ENCODE assay signal across 10 cellular contexts in genomic region chr1:12142891-12143630, GRCh38. TPM values are rescaled to one million over a fixed set of nuclear protein-coding genes. Genes with fewer than 3 reads are reported as not detected.
DNase-seq lines count a peak whose midpoint lies in the region; ATAC-seq and TF ChIP-seq lines count a peak whose summit lies in the region.
"Had no signal": no experiment of that assay in that cellular context is flagged by ENCODE, and none has a peak within 500 bp of the region (broad histone marks: within the 10 kb centered on the region; RNA-seq: fewer than 3 reads in every experiment).

No MANE protein-coding gene starts in this region.

- H3K27ac Mint-ChIP-seq in CD4-positive, alpha-beta memory T cell: peak overlapping the region; percentile 82 to 96 (median 92)
- H3K27ac Mint-ChIP-seq in effector memory CD8-positive, alpha-beta T cell: peak overlapping the region; percentile 64 to 83

- H3K79me2 ChIP-seq in OCI-LY7 (ENCODE audit: insufficient read depth, low read depth, low read length): no peaks in the 10 kb centered on the region

- no peak for TF ChIP-seq POLR2A in lower leg skin (IDR thresholded peaks at IDR 0.05)

- H3K36me3 ChIP-seq in CD4-positive, alpha-beta memory T cell (ENCODE audit: insufficient read depth, low read length): no peaks in the 10 kb centered on the region
- no peaks in the 10 kb centered on the region for H3K36me3 ChIP-seq in OCI-LY7 (ENCODE audit: insufficient read depth, low read length)

- H3K4me2 ChIP-seq in OCI-LY7 (ENCODE audit: low read length): no peak overlapping the region

- no peaks in the 10 kb centered on the region for H4K20me1 ChIP-seq in OCI-LY7 (ENCODE audit: insufficient read depth, low read length)

- no peaks in the 10 kb centered on the region for H3K9me3 Mint-ChIP-seq in CD4-positive, alpha-beta memory T cell
- H3K9me3 Mint-ChIP-seq in effector memory CD8-positive, alpha-beta T cell: no peaks in the 10 kb centered on the region

- CTCF ChIA-PET in CD4-positive, alpha-beta memory T cell (lab: Charles Lee; ENCODE audit: partially characterized antibody): interaction anchor here (1.2 to 1.3 kb wide), 2 partner anchors 18 to 56 kb away, joined by 3 read pairs; no protein-coding TSS in a partner anchor
- CTCF ChIA-PET in OCI-LY7 (lab: Charles Lee; ENCODE audit: unreplicated experiment): no interaction called here

- no peak for ATAC-seq in effector memory CD8-positive, alpha-beta T cell (replicated peaks)
- ATAC-seq in omental fat pad (ENCODE audit: low FRiP score) (peak; percentile 18), HG02981 (IDR thresholded peaks at IDR 0.05; ENCODE audit: unreplicated experiment) (no peak)
- ATAC-seq: HCT116 had no signal

- H3K4me1 ChIP-seq in CD4-positive, alpha-beta memory T cell (ENCODE audit: insufficient read depth, low read length): peaks cover 56% of the 10 kb centered on the region
- peaks cover 13% of the 10 kb centered on the region for H3K4me1 ChIP-seq in OCI-LY7 (ENCODE audit: insufficient read depth, low read length, poor library complexity, severe bottlenecking)

- peaks cover 27 to 59% (median 37%) of the 10 kb centered on the region in 4 donors for H3K4me1 Mint-ChIP-seq in CD4-positive, alpha-beta memory T cell
- peaks cover 19 to 34% of the 10 kb centered on the region in 2 donors for H3K4me1 Mint-ChIP-seq in effector memory CD8-positive, alpha-beta T cell (ENCODE audit: low read depth in 2 of 2)

- H2AFZ ChIP-seq in OCI-LY7 (ENCODE audit: low read length): peak overlapping the region; percentile 20; the same call in 1 of the 2 replicates

- TF ChIP-seq CTCF in OCI-LY7 (conservative IDR thresholded peaks at IDR 0.05; ENCODE audit: low read length) (no peak), omental fat pad (IDR thresholded peaks at IDR 0.05) (no peak), lower leg skin (IDR thresholded peaks at IDR 0.05) (no peak)

- no peak overlapping the region for H3K4me3 ChIP-seq in CD4-positive, alpha-beta memory T cell (ENCODE audit: low read length in 2 of 2)
- H3K4me3 ChIP-seq in OCI-LY7 (ENCODE audit: low read depth, low read length, poor library complexity, severe bottlenecking) (no peak overlapping the region), lower leg skin (ENCODE audit: low read depth, poor library complexity, severe bottlenecking) (no peak overlapping the region)
- H3K4me3 ChIP-seq: body of pancreas had no signal

- H3K4me3 Mint-ChIP-seq in CD4-positive, alpha-beta memory T cell: peak overlapping the region in 6 of 8 donors; percentile 55 to 79 (median 70)
- peak overlapping the region in 1 of 2 donors; percentile 58 for H3K4me3 Mint-ChIP-seq in effector memory CD8-positive, alpha-beta T cell

- no peaks in the 10 kb centered on the region for H3K9me2 ChIP-seq in OCI-LY7 (ENCODE audit: insufficient read depth, low read length)

- no peak for DNase-seq in CD4-positive, alpha-beta memory T cell
- DNase-seq in OCI-LY7 (ENCODE audit: low spot score) (no peak), omental fat pad (ENCODE audit: low spot score) (no peak), ACHN (no peak), NCI-H2171 (lab: John Stamatoyannopoulos, UW) (no peak), lower leg skin (ENCODE audit: low spot score in 2 of 2) (no peak)
- DNase-seq in effector memory CD8-positive, alpha-beta T cell: no peak

- no TSS peak for BruUV-seq in OCI-LY7 (replicated peaks; lab: Mats Ljungman, UMichigan)

- in situ Hi-C loops in ACHN (cut with HindIII; ENCODE audit: low pct_ligation_motif_present, low pct_unique_long_range_greater_than_20kb, low sequenced_read_pairs): no loop called here

- intact Hi-C loops in CD4-positive, alpha-beta memory T cell (cut with micrococcal nuclease): no loop called here
- intact Hi-C loops in OCI-LY7 (cut with micrococcal nuclease; ENCODE audit: unreplicated experiment) (no loop called here), lower leg skin (cut with DNase I; ENCODE audit: low total_unique reads) (no loop called here)

- WGBS in lower leg skin, 2 donors: 83 to 86% methylated on average over 16 to 21 of the region's 21 CpGs

- no peaks in the 10 kb centered on the region for H3K9me3 ChIP-seq in CD4-positive, alpha-beta memory T cell (ENCODE audit: control insufficient read depth in 1 of 2, low read length in 2 of 2)
- H3K9me3 ChIP-seq in OCI-LY7 (ENCODE audit: low read length): no peaks in the 10 kb centered on the region
- H3K9me3 ChIP-seq: body of pancreas had no signal

- H3K27ac ChIP-seq in CD4-positive, alpha-beta memory T cell (ENCODE audit: low read depth, low read length): peak overlapping the region; percentile 31
- no peak overlapping the region for H3K27ac ChIP-seq in OCI-LY7 (ENCODE audit: low read depth, low read length, poor library complexity, severe bottlenecking)

- no peaks in the 10 kb centered on the region for H3K27me3 ChIP-seq in CD4-positive, alpha-beta memory T cell (ENCODE audit: insufficient read depth, low read length)
- H3K27me3 ChIP-seq: body of pancreas had no signal

- POLR2A ChIA-PET in CD4-positive, alpha-beta memory T cell (lab: Charles Lee; ENCODE audit: partially characterized antibody): interaction anchor here (39.9 to 50.6 kb wide), 2 partner anchors 4 to 23 kb away, joined by 1713 read pairs; partner anchors contain the start of gene TNFRSF1B
- POLR2A ChIA-PET in OCI-LY7 (lab: Charles Lee): interaction anchor here (1.4 kb wide), 1 partner anchor 16 kb away, joined by 8 read pairs; no protein-coding TSS in a partner anchor

- no peaks in the 10 kb centered on the region for H3K27me3 Mint-ChIP-seq in CD4-positive, alpha-beta memory T cell
- no peaks in the 10 kb centered on the region for H3K27me3 Mint-ChIP-seq in effector memory CD8-positive, alpha-beta T cell

- H3K36me3 Mint-ChIP-seq in CD4-positive, alpha-beta memory T cell: no peaks in the 10 kb centered on the region
- H3K36me3 Mint-ChIP-seq in effector memory CD8-positive, alpha-beta T cell (ENCODE audit: insufficient read depth): no peaks in the 10 kb centered on the region

RNA-seq across cellular contexts. Expression of gene TNFRSF1B, which starts 23.7 kb away (rescaled TPM):
- total RNA-seq in CD4-positive, alpha-beta memory T cell: 100 to 1,000 TPM; 111 TPM
- polyA plus RNA-seq in CD4-positive, alpha-beta memory T cell: 100 to 1,000 TPM; 150 to 201 TPM
- not detected in 2 replicates for total RNA-seq in OCI-LY7 (2014; rRNA removed; shearing (Covaris generic))
- total RNA-seq in OCI-LY7 (2022) (not detected in 2 replicates), omental fat pad (100 to 1,000 TPM in 2 of 4 donors, 10 to 100 TPM in 2; 34.0 to 122 (median 84.5) TPM), lower leg skin (10 to 100 TPM in 3 of 4 donors, 1 to 10 TPM in 1; 8.5 to 33.1 (median 16.3) TPM)

Comparison
In these comparisons a context has a peak if more than half of its experiments do, and no peak if none do; other contexts are left out.
1. RNA of gene TNFRSF1B, which starts 23.7 kb away (total RNA-seq): 111 TPM in CD4-positive, alpha-beta memory T cell, 34.0 to 122 TPM in omental fat pad and 8.5 to 33.1 TPM in lower leg skin; not detected in OCI-LY7; every median in the first group is over 4 times any median in the second.